Comparison of ENCODE assay signal across 14 cellular contexts in genomic region chr14:31161274-31161673, GRCh38. TPM values are rescaled to one million over a fixed set of nuclear protein-coding genes. Genes with fewer than 3 reads are reported as not detected.
DNase-seq lines count a peak whose midpoint lies in the region; ATAC-seq and TF ChIP-seq lines count a peak whose summit lies in the region.
"Had no signal": no experiment of that assay in that cellular context is flagged by ENCODE, and none has a peak within 500 bp of the region (broad histone marks: within the 10 kb centered on the region; RNA-seq: fewer than 3 reads in every experiment).

No MANE protein-coding gene starts in this region.

- no peaks in the 10 kb centered on the region for H4K20me1 ChIP-seq in neural progenitor cell (ENCODE audit: low read depth)

- H3K4me2 ChIP-seq in neural progenitor cell: no peak overlapping the region

- H3K9ac ChIP-seq in neural progenitor cell: no peak overlapping the region

- H3K27ac Mint-ChIP-seq in HFFc6: peak overlapping the region; percentile 69; the same call in 1 of the 2 replicates
- peak overlapping the region; percentile 38 for H3K27ac Mint-ChIP-seq in central memory CD8-positive, alpha-beta T cell (ENCODE audit: low read depth)
- no peak overlapping the region for H3K27ac Mint-ChIP-seq in neural progenitor cell
- no peak overlapping the region for H3K27ac Mint-ChIP-seq in stimulated activated naive B cell treated with anti-CD40 and anti-IgM and Interleukin-4, amounts not matched to agents 10 μg/mL and 1 μg/mL and 100 μg/mL, for 72 hours

- no peaks in the 10 kb centered on the region for H3K9me3 Mint-ChIP-seq in HFFc6
- no peaks in the 10 kb centered on the region for H3K9me3 Mint-ChIP-seq in central memory CD8-positive, alpha-beta T cell
- no peaks in the 10 kb centered on the region for H3K9me3 Mint-ChIP-seq in neural progenitor cell
- no peaks in the 10 kb centered on the region for H3K9me3 Mint-ChIP-seq in stimulated activated naive B cell treated with anti-CD40 and anti-IgM and Interleukin-4, amounts not matched to agents 10 μg/mL and 1 μg/mL and 100 μg/mL, for 72 hours
- H3K9me3 Mint-ChIP-seq: CD8-positive, alpha-beta memory T cell; H9 had no signal

- H3K79me2 ChIP-seq in neural progenitor cell (ENCODE audit: low read depth): no peaks in the 10 kb centered on the region

- DNase-seq in ELR (ENCODE audit: low read depth): peak; percentile 18
- DNase-seq in HFFc6: no peak
- DNase-seq in central memory CD8-positive, alpha-beta T cell (ENCODE audit: low spot score in 2 of 2): no peak
- DNase-seq in activated gamma-delta T cell (lab: John Stamatoyannopoulos, UW): no peak
- DNase-seq in NCI-H1417 (lab: John Stamatoyannopoulos, UW): no peak
- no peak for DNase-seq in neural progenitor cell (ENCODE audit: low spot score)
- DNase-seq in stimulated activated naive B cell treated with anti-CD40 and anti-IgM and Interleukin-4, amounts not matched to agents 10 μg/mL and 1 μg/mL and 100 μg/mL, for 72 hours: no peak
- DNase-seq: Caco-2; CD8-positive, alpha-beta memory T cell; DND-41; GOT3; H9 had no signal

- H3K27me3 ChIP-seq in neural progenitor cell: no peaks in the 10 kb centered on the region

- H2AFZ ChIP-seq in neural progenitor cell (replicated peaks): no peak overlapping the region

- H3K36me3 Mint-ChIP-seq in HFFc6 (ENCODE audit: low read depth): peaks cover 24% of the 10 kb centered on the region
- peaks cover 50% of the 10 kb centered on the region for H3K36me3 Mint-ChIP-seq in central memory CD8-positive, alpha-beta T cell (ENCODE audit: insufficient read depth)
- peaks cover 17% of the 10 kb centered on the region for H3K36me3 Mint-ChIP-seq in neural progenitor cell
- peaks cover 19 to 36% of the 10 kb centered on the region in 2 donors for H3K36me3 Mint-ChIP-seq in stimulated activated naive B cell treated with anti-CD40 and anti-IgM and Interleukin-4, amounts not matched to agents 10 μg/mL and 1 μg/mL and 100 μg/mL, for 72 hours

- H3K4me3 ChIP-seq in neural progenitor cell: no peak overlapping the region
- H3K4me3 ChIP-seq: A549, K562 had no signal

- H3K27me3 Mint-ChIP-seq in HFFc6 (ENCODE audit: insufficient read depth) (no peaks in the 10 kb centered on the region), neural progenitor cell (ENCODE audit: insufficient read depth, low read depth) (no peaks in the 10 kb centered on the region)
- no peaks in the 10 kb centered on the region for H3K27me3 Mint-ChIP-seq in central memory CD8-positive, alpha-beta T cell
- no peaks in the 10 kb centered on the region for H3K27me3 Mint-ChIP-seq in stimulated activated naive B cell treated with anti-CD40 and anti-IgM and Interleukin-4, amounts not matched to agents 10 μg/mL and 1 μg/mL and 100 μg/mL, for 72 hours
- H3K27me3 Mint-ChIP-seq: CD8-positive, alpha-beta memory T cell had no signal

- H3F3A ChIP-seq in neural progenitor cell (ENCODE audit: low read depth): no peaks in the 10 kb centered on the region

- no peak for TF ChIP-seq CTCF in HFFc6 (IDR thresholded peaks at IDR 0.05)
- no peak for TF ChIP-seq CTCF in neural progenitor cell (IDR thresholded peaks at IDR 0.05)

- H3K4me1 Mint-ChIP-seq in HFFc6 (ENCODE audit: low read depth): peaks cover 40% of the 10 kb centered on the region
- H3K4me1 Mint-ChIP-seq in central memory CD8-positive, alpha-beta T cell: peaks cover 6% of the 10 kb centered on the region
- no peaks in the 10 kb centered on the region for H3K4me1 Mint-ChIP-seq in neural progenitor cell
- no peaks in the 10 kb centered on the region for H3K4me1 Mint-ChIP-seq in stimulated activated naive B cell treated with anti-CD40 and anti-IgM and Interleukin-4, amounts not matched to agents 10 μg/mL and 1 μg/mL and 100 μg/mL, for 72 hours
- H3K4me1 Mint-ChIP-seq: H9 had no signal

- H3K9me3 ChIP-seq in neural progenitor cell (ENCODE audit: low read depth): no peaks in the 10 kb centered on the region
- H3K9me3 ChIP-seq: A549, Caco-2 had no signal

- no peaks in the 10 kb centered on the region for H3K4me1 ChIP-seq in neural progenitor cell

- H3K27ac ChIP-seq in neural progenitor cell: no peak overlapping the region

- no peak overlapping the region for H3K4me3 Mint-ChIP-seq in HFFc6
- no peak overlapping the region for H3K4me3 Mint-ChIP-seq in central memory CD8-positive, alpha-beta T cell
- no peak overlapping the region for H3K4me3 Mint-ChIP-seq in neural progenitor cell
- H3K4me3 Mint-ChIP-seq in stimulated activated naive B cell treated with anti-CD40 and anti-IgM and Interleukin-4, amounts not matched to agents 10 μg/mL and 1 μg/mL and 100 μg/mL, for 72 hours: no peak overlapping the region
- H3K4me3 Mint-ChIP-seq: CD8-positive, alpha-beta memory T cell; H9 had no signal

- no peak for ATAC-seq in central memory CD8-positive, alpha-beta T cell (replicated peaks; ENCODE audit: extremely low read depth, poor library complexity, severe bottlenecking)
- no peak for ATAC-seq in stimulated activated naive B cell treated with anti-CD40 and anti-IgM and Interleukin-4, amounts not matched to agents 10 μg/mL and 1 μg/mL and 100 μg/mL, for 72 hours (replicated peaks)
- ATAC-seq: A549, K562 had no signal

- H3K36me3 ChIP-seq in neural progenitor cell: peaks cover 4% of the 10 kb centered on the region

RNA-seq across cellular contexts. Expression of gene HECTD1, which starts 46.3 kb away (rescaled TPM):
- total RNA-seq in HFFc6 (2021; fragmentation: NEBNext Ultra II Directional; extraction: Animal tissue kit (Norgen Biotek cat#: 25700)): 100 to 1,000 TPM; 125 to 153 (median 145) TPM
- 142 and 153 TPM in 2 replicates for total RNA-seq in neural progenitor cell (ENCODE audit: low replicate concordance)

Comparison
In these comparisons a context has a peak if more than half of its experiments do, and no peak if none do; other contexts are left out.
1. H3K27ac Mint-ChIP-seq: peak in HFFc6 (single experiment) and central memory CD8-positive, alpha-beta T cell (single experiment); none in neural progenitor cell (single experiment) and stimulated activated naive B cell treated with anti-CD40 and anti-IgM and Interleukin-4, amounts not matched to agents 10 μg/mL and 1 μg/mL and 100 μg/mL, for 72 hours (single experiment).